Comparison of ENCODE assay signal across 22 cellular contexts in genomic region chrX:99394450-99394849, GRCh38.
DNase-seq lines count a peak whose midpoint lies in the region; ATAC-seq and TF ChIP-seq lines count a peak whose summit lies in the region.
"Had no signal": no experiment of that assay in that cellular context is flagged by ENCODE, and none has a peak within 500 bp of the region (broad histone marks: within the 10 kb centered on the region; RNA-seq: fewer than 3 reads in every experiment).

No MANE protein-coding gene starts in this region.

- in situ Hi-C loops in SK-MEL-5 (cut with HindIII; ENCODE audit: low pct_unique_long_range_greater_than_20kb, low sequenced_read_pairs), result no loop called here

- peak; percentile 1 for DNase-seq in HuH-7.5 (ENCODE audit: low spot score)
- peak; percentile 53 for DNase-seq in SK-MEL-5 (ENCODE audit: low read depth, low spot score)
- DNase-seq in effector CD8-positive, alpha-beta T cell (lab: John Stamatoyannopoulos, UW), result no peak
- no peak for DNase-seq in tibial nerve (ENCODE audit: low spot score in 2 of 2)
- DNase-seq: activated naive CD4-positive, alpha-beta T cell treated with anti-CD3 and anti-CD28 coated beads, Interleukin-2, amount 50 U/mL, for 16 hours; activated T-cell treated with anti-CD3 and anti-CD28 coated beads, Interleukin-2, amount 50 U/mL, for 48 hours; anterior cingulate cortex; caudate nucleus; head of caudate nucleus; immature natural killer cell; KG1; left lung; NCI-H1092 treated with DMSO at 0.1 percent for 48 hours; NCI-H2029 treated with DMSO at 0.1 percent for 48 hours; NCI-H446; stimulated activated CD8-positive, alpha-beta memory T cell treated with anti-CD3 and anti-CD28 coated beads, Interleukin-4, amount 100 ng/mL, for 48 hours; trophoblast cell had no signal

- H3K4me3 ChIP-seq in liver (ENCODE audit: low read depth in 1 of 3, low read length in 3 of 3) (no peak overlapping the region), tibial nerve (no peak overlapping the region)
- H3K4me3 ChIP-seq: left lung had no signal

- H3K36me3 ChIP-seq in liver (ENCODE audit: control insufficient read depth in 4 of 4, insufficient read depth in 3 of 4, low read depth in 1 of 4, low read length in 3 of 4) (no peaks in the 10 kb centered on the region), tibial nerve (no peaks in the 10 kb centered on the region)
- H3K36me3 ChIP-seq: left lung had no signal

- 60% methylated on average over 2 of the region's 2 CpGs for WGBS in liver
- WGBS in tibial nerve, 2 donors, result 87 to 94% methylated on average over 2 of the region's 2 CpGs

- H3K27me3 ChIP-seq in liver (ENCODE audit: control insufficient read depth in 4 of 4, insufficient read depth in 4 of 4, low read length in 3 of 4) (no peaks in the 10 kb centered on the region), tibial nerve (peaks cover 0 to 4% of the 10 kb centered on the region in 2 donors)
- H3K27me3 ChIP-seq: left lung had no signal

- H3K27ac ChIP-seq in liver (ENCODE audit: low read depth in 1 of 2, low read length in 2 of 2) (no peak overlapping the region), tibial nerve (no peak overlapping the region)
- H3K27ac ChIP-seq: left lung had no signal

- ATAC-seq in HG02610 (IDR thresholded peaks at IDR 0.05; ENCODE audit: unreplicated experiment), result no peak
- no peak for ATAC-seq in HG02884 (IDR thresholded peaks at IDR 0.05; ENCODE audit: unreplicated experiment)
- ATAC-seq: left lung; natural killer cell treated with Interleukin-12 subunit alpha and Interleukin-12 subunit beta and Interleukin-15 and Interleukin-18, amount 100 ng/mL, for 72 hours had no signal

- no peak for TF ChIP-seq POLR2A in tibial nerve (IDR thresholded peaks at IDR 0.05)

- TF ChIP-seq EP300 in tibial nerve (IDR thresholded peaks at IDR 0.05), result no peak

- no peak overlapping the region for H3K9ac ChIP-seq in liver (ENCODE audit: low read depth in 1 of 2, low read length in 2 of 2)

- no peaks in the 10 kb centered on the region for H3K4me1 ChIP-seq in liver (ENCODE audit: control insufficient read depth in 4 of 4, insufficient read depth in 4 of 4, low read length in 3 of 4)
- H3K4me1 ChIP-seq in tibial nerve, result no peaks in the 10 kb centered on the region
- H3K4me1 ChIP-seq: left lung had no signal

- peak; percentile 68 to 81 for TF ChIP-seq RAD21 in liver (IDR thresholded peaks at IDR 0.05)

- TF ChIP-seq CTCF in GM12873 (IDR thresholded peaks at IDR 0.05; ENCODE audit: insufficient read depth, low read depth, low read length, missing control alignments) (peak; percentile 24), liver (IDR thresholded peaks at IDR 0.05; ENCODE audit: low read depth, low read length, missing input control) (peak; percentile 23), tibial nerve (IDR thresholded peaks at IDR 0.05) (no peak)

- H3K9me3 ChIP-seq in liver (ENCODE audit: control insufficient read depth in 4 of 4, low read length in 3 of 4), result no peaks in the 10 kb centered on the region
- H3K9me3 ChIP-seq in tibial nerve, result peaks cover 0 to 5% (median 0%) of the 10 kb centered on the region in 4 donors

TF ChIP-seq in liver, 16 proteins besides CTCF, POLR2A, EP300 and RAD21:
- TF ChIP-seq RXRA (IDR thresholded peaks at IDR 0.05), result no peak

Comparison
In these comparisons a context has a peak if more than half of its experiments do, and no peak if none do; other contexts are left out.
1. CTCF ChIP-seq: peak in GM12873 (single experiment) and liver (single experiment); none in tibial nerve (0 of 5).
2. DNase-seq: peak in HuH-7.5 (single experiment) and SK-MEL-5 (single experiment); none in effector CD8-positive, alpha-beta T cell (single experiment) and tibial nerve (0 of 2).